ENCODE assay signal across 32 cellular contexts in the genomic region with DNA sequence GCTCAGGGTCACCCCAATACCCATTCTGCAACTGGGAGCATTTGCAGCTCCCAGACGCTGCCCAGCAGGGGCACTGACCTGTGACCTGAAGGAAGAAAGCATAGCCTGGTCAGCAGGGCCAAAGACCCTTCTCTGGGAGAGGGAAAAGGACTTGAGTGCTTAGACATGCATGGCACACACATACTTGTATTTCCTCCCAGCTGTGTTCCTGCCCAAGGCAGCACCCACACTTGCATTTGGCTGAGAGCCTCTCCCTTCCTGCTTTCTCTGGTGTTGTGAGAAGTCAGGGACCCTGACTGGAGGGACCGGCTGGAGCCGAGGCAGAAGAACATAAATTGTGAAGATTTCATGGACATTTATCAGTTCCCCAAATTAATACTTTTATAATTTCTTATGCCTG. TPM values are rescaled to one million over a fixed set of nuclear protein-coding genes. Genes with fewer than 3 reads are reported as not detected.
"Had no signal": no experiment of that assay in that cellular context is flagged by ENCODE, and none has a peak within 500 bp of the region (broad histone marks: within the 10 kb centered on the region; RNA-seq: fewer than 3 reads in every experiment).

No MANE protein-coding gene starts in this region.

- H3K27me3 ChIP-seq: adrenal gland, body of pancreas, cardiac muscle cell, colonic mucosa, foreskin keratinocyte, gastrocnemius medialis had no signal

- H3K27ac ChIP-seq: adrenal gland, body of pancreas, cardiac muscle cell, colonic mucosa, foreskin keratinocyte, gastrocnemius medialis had no signal

- ATAC-seq: activated CD4-positive, alpha-beta T cell treated with anti-CD3 and anti-CD28 coated beads for 36 hours; activated CD8-positive, alpha-beta memory T cell treated with anti-CD3 and anti-CD28 coated beads, Interleukin-2, amount 10 ng/mL, durations not matched to agents 7 days and 5 days; activated CD8-positive, alpha-beta T cell treated with anti-CD3 and anti-CD28 coated beads, Interleukin-2, amount 10 ng/mL, durations not matched to agents 7 days and 5 days; activated naive CD8-positive, alpha-beta T cell treated with anti-CD3 and anti-CD28 coated beads, Interleukin-2, amount 50 U/mL, for 24 hours; body of pancreas; esophagus mucosa; foreskin keratinocyte; gastrocnemius medialis; T-cell had no signal

- H3K4me3 ChIP-seq: adrenal gland, body of pancreas, cardiac muscle cell, colonic mucosa, gastrocnemius medialis had no signal

- H3K9me3 ChIP-seq: adrenal gland, body of pancreas, colonic mucosa, gastrocnemius medialis had no signal

- H3K4me1 ChIP-seq: adrenal gland, body of pancreas, colonic mucosa, foreskin keratinocyte, gastrocnemius medialis had no signal

- H3K36me3 ChIP-seq: adrenal gland, cardiac muscle cell, colonic mucosa, gastrocnemius medialis had no signal

- DNase-seq: activated CD4-positive, alpha-beta memory T cell treated with anti-CD3 and anti-CD28 coated beads for 36 hours; activated CD4-positive, alpha-beta T cell treated with anti-CD3 and anti-CD28 coated beads for 36 hours; activated CD4-positive, alpha-beta T cell treated with anti-CD3 and anti-CD28 coated beads, Interleukin-2, amount 10 ng/mL, durations not matched to agents 24 days and 14 days; activated CD4-positive, CD25-positive, alpha-beta regulatory T cell; activated CD4-positive, CD25-positive, alpha-beta regulatory T cell treated with anti-CD3 and anti-CD28 coated beads, Interleukin-2, amount 50 U/mL, for 72 hours; activated CD8-positive, alpha-beta memory T cell treated with anti-CD3 and anti-CD28 coated beads, Interleukin-2, amount 10 ng/mL, durations not matched to agents 7 days and 5 days; activated CD8-positive, alpha-beta memory T cell treated with anti-CD3 and anti-CD28 coated beads, Interleukin-2, amount 50 U/mL, for 4 hours; activated CD8-positive, alpha-beta T cell treated with anti-CD3 and anti-CD28 coated beads, Interleukin-2, amount 10 ng/mL, durations not matched to agents 7 days and 5 days; activated effector memory CD4-positive, alpha-beta T cell treated with anti-CD3 and anti-CD28 coated beads, Interleukin-2, amount 50 U/mL, for 16 hours; activated naive CD4-positive, alpha-beta T cell treated with anti-CD3 and anti-CD28 coated beads for 36 hours; activated naive CD8-positive, alpha-beta T cell treated with anti-CD3 and anti-CD28 coated beads for 36 hours; activated naive CD8-positive, alpha-beta T cell treated with anti-CD3 and anti-CD28 coated beads, Interleukin-2, amount 50 U/mL, for 24 hours; activated T-cell treated with anti-CD3 and anti-CD28 coated beads, Interleukin-2, amount 50 U/mL, for 1 hour; activated T-cell treated with anti-CD3 and anti-CD28 coated beads, Interleukin-2, amount 50 U/mL, for 48 hours; adrenal gland; amygdala; aorta; body of pancreas; central memory CD4-positive, alpha-beta T cell; cerebellar nuclear complex; colonic mucosa; effector CD8-positive, alpha-beta T cell; foreskin keratinocyte; gastrocnemius medialis; SW 1271; T-cell; T1000 had no signal

RNA-seq across cellular contexts. Expression of gene LAMB2, which starts 7.2 kb away (rescaled TPM):
- total RNA-seq: activated CD4-positive, alpha-beta memory T cell treated with anti-CD3 and anti-CD28 coated beads for 36 hours; activated CD4-positive, alpha-beta T cell treated with anti-CD3 and anti-CD28 coated beads, Interleukin-2, amount 10 ng/mL, durations not matched to agents 24 days and 14 days; activated CD8-positive, alpha-beta memory T cell treated with anti-CD3 and anti-CD28 coated beads for 36 hours; activated CD8-positive, alpha-beta memory T cell treated with anti-CD3 and anti-CD28 coated beads, Interleukin-2, amount 10 ng/mL, durations not matched to agents 7 days and 5 days; activated naive CD4-positive, alpha-beta T cell treated with anti-CD3 and anti-CD28 coated beads for 36 hours; activated naive CD8-positive, alpha-beta T cell treated with anti-CD3 and anti-CD28 coated beads for 36 hours; activated T-helper 1 cell treated with anti-CD3 and anti-CD28 coated beads, Interleukin-12 subunit alpha, Interleukin-12 subunit beta, Interleukin-2, Interleukin-4 antibody, amounts not matched to agents 30 ng/mL and 10 ng/mL and 1 ng/mL, durations not matched to agents 14 hours and 24 hours and 36 hours; T-helper 2 cell treated with Interferon-gamma antibody and Interleukin-4, amounts not matched to agents 100 ng/mL and 5 ng/mL, for 36 hours had no signal
